In genomic region chr17:2433696-2434095, GRCh38 we compare ENCODE assay signal across 1 cellular context.
TF ChIP-seq lines count a peak whose summit lies in the region.

No MANE protein-coding gene starts in this region.

TF ChIP-seq in IMR-90, 13 proteins besides CTCF, POLR2A, EP300 and RAD21 (continued from another document):
- TF ChIP-seq USF2 (IDR thresholded peaks at IDR 0.05; ENCODE audit: low read depth, low read length) (no peak), MAFK (IDR thresholded peaks at IDR 0.05; ENCODE audit: low read depth, low read length) (no peak), MXI1 (IDR thresholded peaks at IDR 0.05; ENCODE audit: borderline replicate concordance, low read depth, low read length) (no peak), SMC3 (IDR thresholded peaks at IDR 0.05; ENCODE audit: low read depth, low read length) (no peak), NFE2L2 (IDR thresholded peaks at IDR 0.05; ENCODE audit: low read depth, low read length) (no peak), RCOR1 (IDR thresholded peaks at IDR 0.05; ENCODE audit: insufficient replicate concordance, low read length) (no peak), FOS (IDR thresholded peaks at IDR 0.05; ENCODE audit: low read depth, low read length) (no peak), RFX5 (IDR thresholded peaks at IDR 0.05; ENCODE audit: low read depth, low read length) (no peak), BHLHE40 (IDR thresholded peaks at IDR 0.05; ENCODE audit: low read depth, low read length) (no peak), CHD1 (IDR thresholded peaks at IDR 0.05; ENCODE audit: low read depth, low read length) (no peak)
- TF ChIP-seq, protein P1, sequence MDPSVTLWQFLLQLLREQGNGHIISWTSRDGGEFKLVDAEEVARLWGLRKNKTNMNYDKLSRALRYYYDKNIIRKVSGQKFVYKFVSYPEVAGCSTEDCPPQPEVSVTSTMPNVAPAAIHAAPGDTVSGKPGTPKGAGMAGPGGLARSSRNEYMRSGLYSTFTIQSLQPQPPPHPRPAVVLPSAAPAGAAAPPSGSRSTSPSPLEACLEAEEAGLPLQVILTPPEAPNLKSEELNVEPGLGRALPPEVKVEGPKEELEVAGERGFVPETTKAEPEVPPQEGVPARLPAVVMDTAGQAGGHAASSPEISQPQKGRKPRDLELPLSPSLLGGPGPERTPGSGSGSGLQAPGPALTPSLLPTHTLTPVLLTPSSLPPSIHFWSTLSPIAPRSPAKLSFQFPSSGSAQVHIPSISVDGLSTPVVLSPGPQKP (IDR thresholded peaks at IDR 0.05; ENCODE audit: borderline replicate concordance, low read depth, low read length), result no peak
TF ChIP-seq in IMR-90: peak in this region for 0.
